ENCODE assay signal across 1 cellular context in genomic region chr1:206066479-206067171, GRCh38.
TF ChIP-seq lines count a peak whose summit lies in the region.

No MANE protein-coding gene starts in this region.

TF ChIP-seq in K562, 482 proteins besides CTCF, POLR2A, EP300 and RAD21 (continued from another document and continues in another):
- TF ChIP-seq TRIM24 (IDR thresholded peaks at IDR 0.05) = peak in 1 of 2 experiments; percentile 78; a peak in 3 of 4 replicates
- no peak for TF ChIP-seq STAT6 (CRISPR knock-in tag; IDR thresholded peaks at IDR 0.05)
- TF ChIP-seq GABPA (tag; conservative IDR thresholded peaks at IDR 0.05; ENCODE audit: low read depth) = 0 out of 2 replicates have a peak, but pooled peaks have one; percentile 16
- TF ChIP-seq, protein P1, sequence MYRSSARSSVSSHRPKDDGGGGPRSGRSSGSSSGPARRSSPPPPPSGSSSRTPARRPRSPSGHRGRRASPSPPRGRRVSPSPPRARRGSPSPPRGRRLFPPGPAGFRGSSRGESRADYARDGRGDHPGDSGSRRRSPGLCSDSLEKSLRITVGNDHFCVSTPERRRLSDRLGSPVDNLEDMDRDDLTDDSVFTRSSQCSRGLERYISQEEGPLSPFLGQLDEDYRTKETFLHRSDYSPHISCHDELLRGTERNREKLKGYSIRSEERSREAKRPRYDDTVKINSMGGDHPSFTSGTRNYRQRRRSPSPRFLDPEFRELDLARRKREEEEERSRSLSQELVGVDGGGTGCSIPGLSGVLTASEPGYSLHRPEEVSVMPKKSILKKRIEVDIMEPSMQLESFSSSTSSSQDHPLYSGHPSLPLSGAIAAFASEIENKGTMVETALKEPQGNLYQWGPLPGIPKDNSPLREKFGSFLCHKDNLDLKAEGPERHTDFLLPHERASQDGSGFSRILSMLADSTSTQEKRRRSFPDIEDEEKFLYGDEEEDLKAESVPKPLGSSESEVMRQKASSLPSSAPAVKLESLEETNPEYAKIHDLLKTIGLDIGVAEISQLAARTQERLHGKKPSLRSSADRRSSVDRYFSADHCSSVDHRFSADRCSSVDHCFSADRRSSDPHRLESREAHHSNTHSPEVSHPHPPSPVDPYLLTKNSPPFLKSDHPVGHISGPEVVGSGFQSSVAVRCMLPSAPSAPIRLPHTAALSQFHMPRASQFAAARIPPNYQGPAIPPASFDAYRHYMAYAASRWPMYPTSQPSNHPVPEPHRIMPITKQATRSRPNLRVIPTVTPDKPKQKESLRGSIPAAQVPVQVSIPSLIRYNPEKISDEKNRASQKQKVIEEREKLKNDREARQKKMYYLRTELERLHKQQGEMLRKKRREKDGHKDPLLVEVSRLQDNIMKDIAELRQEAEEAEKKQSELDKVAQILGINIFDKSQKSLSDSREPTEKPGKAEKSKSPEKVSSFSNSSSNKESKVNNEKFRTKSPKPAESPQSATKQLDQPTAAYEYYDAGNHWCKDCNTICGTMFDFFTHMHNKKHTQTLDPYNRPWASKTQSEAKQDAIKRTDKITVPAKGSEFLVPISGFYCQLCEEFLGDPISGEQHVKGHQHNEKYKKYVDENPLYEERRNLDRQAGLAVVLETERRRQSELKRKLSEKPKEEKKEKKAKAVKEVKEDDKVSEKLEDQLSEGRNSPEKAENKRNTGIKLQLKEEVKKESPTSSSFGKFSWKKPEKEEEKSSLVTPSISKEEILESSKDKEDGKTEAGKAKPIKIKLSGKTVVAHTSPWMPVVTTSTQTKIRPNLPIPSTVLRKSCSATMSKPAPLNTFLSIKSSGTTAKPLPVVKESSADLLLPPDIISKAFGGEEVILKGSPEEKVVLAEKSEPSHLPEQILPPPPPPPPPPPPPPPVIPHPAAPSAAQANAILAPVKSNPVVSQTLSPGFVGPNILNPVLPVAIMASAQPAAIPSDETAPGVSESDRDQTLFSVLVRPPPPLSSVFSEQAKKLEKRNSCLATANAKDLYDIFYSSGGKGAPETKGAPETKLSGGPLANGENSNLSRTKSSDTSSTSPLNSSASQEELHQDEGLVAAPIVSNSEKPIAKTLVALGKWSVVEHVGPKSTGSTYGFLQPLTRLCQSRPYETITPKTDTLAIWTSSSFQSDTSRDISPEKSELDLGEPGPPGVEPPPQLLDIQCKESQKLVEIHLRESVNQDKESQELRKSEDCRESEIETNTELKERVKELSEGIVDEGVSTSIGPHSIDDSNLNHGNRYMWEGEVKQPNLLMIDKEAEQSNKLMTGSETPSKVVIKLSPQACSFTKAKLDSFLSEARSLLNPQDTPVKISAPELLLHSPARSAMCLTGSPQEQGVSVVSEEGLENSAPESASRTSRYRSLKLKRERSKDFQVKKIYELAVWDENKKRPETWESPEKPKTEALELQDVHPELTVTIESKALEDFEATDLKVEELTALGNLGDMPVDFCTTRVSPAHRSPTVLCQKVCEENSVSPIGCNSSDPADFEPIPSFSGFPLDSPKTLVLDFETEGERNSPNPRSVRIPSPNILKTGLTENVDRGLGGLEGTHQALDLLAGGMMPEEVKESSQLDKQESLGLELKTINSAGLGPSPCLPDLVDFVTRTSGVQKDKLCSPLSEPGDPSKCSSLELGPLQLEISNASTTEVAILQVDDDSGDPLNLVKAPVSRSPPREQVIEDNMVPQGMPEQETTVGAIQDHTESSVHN (IDR thresholded peaks at IDR 0.05; ENCODE audit: borderline replicate concordance in 1 of 2, low read depth in 1 of 2) = no peak
- TF ChIP-seq, protein P2, sequence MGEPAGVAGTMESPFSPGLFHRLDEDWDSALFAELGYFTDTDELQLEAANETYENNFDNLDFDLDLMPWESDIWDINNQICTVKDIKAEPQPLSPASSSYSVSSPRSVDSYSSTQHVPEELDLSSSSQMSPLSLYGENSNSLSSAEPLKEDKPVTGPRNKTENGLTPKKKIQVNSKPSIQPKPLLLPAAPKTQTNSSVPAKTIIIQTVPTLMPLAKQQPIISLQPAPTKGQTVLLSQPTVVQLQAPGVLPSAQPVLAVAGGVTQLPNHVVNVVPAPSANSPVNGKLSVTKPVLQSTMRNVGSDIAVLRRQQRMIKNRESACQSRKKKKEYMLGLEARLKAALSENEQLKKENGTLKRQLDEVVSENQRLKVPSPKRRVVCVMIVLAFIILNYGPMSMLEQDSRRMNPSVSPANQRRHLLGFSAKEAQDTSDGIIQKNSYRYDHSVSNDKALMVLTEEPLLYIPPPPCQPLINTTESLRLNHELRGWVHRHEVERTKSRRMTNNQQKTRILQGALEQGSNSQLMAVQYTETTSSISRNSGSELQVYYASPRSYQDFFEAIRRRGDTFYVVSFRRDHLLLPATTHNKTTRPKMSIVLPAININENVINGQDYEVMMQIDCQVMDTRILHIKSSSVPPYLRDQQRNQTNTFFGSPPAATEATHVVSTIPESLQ (CRISPR knock-in tag; IDR thresholded peaks at IDR 0.05) = no peak
- no peak for TF ChIP-seq PRMT5 (CRISPR knock-in tag; IDR thresholded peaks at IDR 0.05)
- TF ChIP-seq ZBTB1 (CRISPR knock-in tag; IDR thresholded peaks at IDR 0.05; ENCODE audit: borderline replicate concordance, low read depth) = no peak
- TF ChIP-seq, protein P3, sequence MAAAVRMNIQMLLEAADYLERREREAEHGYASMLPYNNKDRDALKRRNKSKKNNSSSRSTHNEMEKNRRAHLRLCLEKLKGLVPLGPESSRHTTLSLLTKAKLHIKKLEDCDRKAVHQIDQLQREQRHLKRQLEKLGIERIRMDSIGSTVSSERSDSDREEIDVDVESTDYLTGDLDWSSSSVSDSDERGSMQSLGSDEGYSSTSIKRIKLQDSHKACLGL (CRISPR knock-in tag; IDR thresholded peaks at IDR 0.05; ENCODE audit: borderline replicate concordance, poor library complexity, severe bottlenecking) = no peak
- no peak for TF ChIP-seq BRD4 (IDR thresholded peaks at IDR 0.05)
- TF ChIP-seq TEAD4 (IDR thresholded peaks at IDR 0.05; ENCODE audit: low read length) = peak; percentile 98
- TF ChIP-seq TEAD4 (CRISPR knock-in tag; IDR thresholded peaks at IDR 0.05; ENCODE audit: borderline replicate concordance) = no peak
- no peak for TF ChIP-seq HNRNPH1 (optimal IDR thresholded peaks at IDR 0.05; ENCODE audit: low read depth, low read length)
- TF ChIP-seq USF1 (CRISPR knock-in tag; IDR thresholded peaks at IDR 0.05) = peak; percentile 64
- no peak for TF ChIP-seq CEBPB (tag; IDR thresholded peaks at IDR 0.05)
- TF ChIP-seq RCOR1 (IDR thresholded peaks at IDR 0.05; ENCODE audit: borderline replicate concordance in 1 of 2, low read depth in 2 of 2, low read length in 2 of 2) = peak; percentile 93 to 99
- TF ChIP-seq MLX (CRISPR knock-in tag; conservative IDR thresholded peaks at IDR 0.05) = no peak
- TF ChIP-seq XRCC4 (IDR thresholded peaks at IDR 0.05; ENCODE audit: extremely low read depth, insufficient read depth, insufficient read length) = no peak
- TF ChIP-seq NFXL1 (CRISPR knock-in tag; IDR thresholded peaks at IDR 0.05) = no peak
- TF ChIP-seq BCL6 (CRISPR knock-in tag; IDR thresholded peaks at IDR 0.05) = no peak
- TF ChIP-seq ZNF584 (CRISPR knock-in tag; IDR thresholded peaks at IDR 0.05; ENCODE audit: low read depth) = peak; percentile 54; the same call in 1 of the 2 replicates
- peak in 1 of 2 experiments; percentile 78; a peak in 3 of 4 replicates for TF ChIP-seq TBL1XR1 (IDR thresholded peaks at IDR 0.05; ENCODE audit: low read length in 2 of 2)
- no peak for TF ChIP-seq ZNF165 (CRISPR knock-in tag; IDR thresholded peaks at IDR 0.05; ENCODE audit: borderline replicate concordance)
- TF ChIP-seq ZNF445 (CRISPR knock-in tag; IDR thresholded peaks at IDR 0.05; ENCODE audit: low read depth) = no peak
- no peak for TF ChIP-seq ZNF324 (CRISPR knock-in tag; IDR thresholded peaks at IDR 0.05)
- TF ChIP-seq, protein P4, sequence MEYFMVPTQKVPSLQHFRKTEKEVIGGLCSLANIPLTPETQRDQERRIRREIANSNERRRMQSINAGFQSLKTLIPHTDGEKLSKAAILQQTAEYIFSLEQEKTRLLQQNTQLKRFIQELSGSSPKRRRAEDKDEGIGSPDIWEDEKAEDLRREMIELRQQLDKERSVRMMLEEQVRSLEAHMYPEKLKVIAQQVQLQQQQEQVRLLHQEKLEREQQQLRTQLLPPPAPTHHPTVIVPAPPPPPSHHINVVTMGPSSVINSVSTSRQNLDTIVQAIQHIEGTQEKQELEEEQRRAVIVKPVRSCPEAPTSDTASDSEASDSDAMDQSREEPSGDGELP (CRISPR knock-in tag; IDR thresholded peaks at IDR 0.05; ENCODE audit: borderline replicate concordance) = 0 out of 2 replicates have a peak, but pooled peaks have one; percentile 22
- TF ChIP-seq, protein P5, sequence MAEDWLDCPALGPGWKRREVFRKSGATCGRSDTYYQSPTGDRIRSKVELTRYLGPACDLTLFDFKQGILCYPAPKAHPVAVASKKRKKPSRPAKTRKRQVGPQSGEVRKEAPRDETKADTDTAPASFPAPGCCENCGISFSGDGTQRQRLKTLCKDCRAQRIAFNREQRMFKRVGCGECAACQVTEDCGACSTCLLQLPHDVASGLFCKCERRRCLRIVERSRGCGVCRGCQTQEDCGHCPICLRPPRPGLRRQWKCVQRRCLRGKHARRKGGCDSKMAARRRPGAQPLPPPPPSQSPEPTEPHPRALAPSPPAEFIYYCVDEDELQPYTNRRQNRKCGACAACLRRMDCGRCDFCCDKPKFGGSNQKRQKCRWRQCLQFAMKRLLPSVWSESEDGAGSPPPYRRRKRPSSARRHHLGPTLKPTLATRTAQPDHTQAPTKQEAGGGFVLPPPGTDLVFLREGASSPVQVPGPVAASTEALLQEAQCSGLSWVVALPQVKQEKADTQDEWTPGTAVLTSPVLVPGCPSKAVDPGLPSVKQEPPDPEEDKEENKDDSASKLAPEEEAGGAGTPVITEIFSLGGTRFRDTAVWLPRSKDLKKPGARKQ (CRISPR knock-in tag; IDR thresholded peaks at IDR 0.05) = no peak
- peak; percentile 61 for TF ChIP-seq MEIS2 (IDR thresholded peaks at IDR 0.05; ENCODE audit: partially characterized antibody)
- TF ChIP-seq, protein P6, sequence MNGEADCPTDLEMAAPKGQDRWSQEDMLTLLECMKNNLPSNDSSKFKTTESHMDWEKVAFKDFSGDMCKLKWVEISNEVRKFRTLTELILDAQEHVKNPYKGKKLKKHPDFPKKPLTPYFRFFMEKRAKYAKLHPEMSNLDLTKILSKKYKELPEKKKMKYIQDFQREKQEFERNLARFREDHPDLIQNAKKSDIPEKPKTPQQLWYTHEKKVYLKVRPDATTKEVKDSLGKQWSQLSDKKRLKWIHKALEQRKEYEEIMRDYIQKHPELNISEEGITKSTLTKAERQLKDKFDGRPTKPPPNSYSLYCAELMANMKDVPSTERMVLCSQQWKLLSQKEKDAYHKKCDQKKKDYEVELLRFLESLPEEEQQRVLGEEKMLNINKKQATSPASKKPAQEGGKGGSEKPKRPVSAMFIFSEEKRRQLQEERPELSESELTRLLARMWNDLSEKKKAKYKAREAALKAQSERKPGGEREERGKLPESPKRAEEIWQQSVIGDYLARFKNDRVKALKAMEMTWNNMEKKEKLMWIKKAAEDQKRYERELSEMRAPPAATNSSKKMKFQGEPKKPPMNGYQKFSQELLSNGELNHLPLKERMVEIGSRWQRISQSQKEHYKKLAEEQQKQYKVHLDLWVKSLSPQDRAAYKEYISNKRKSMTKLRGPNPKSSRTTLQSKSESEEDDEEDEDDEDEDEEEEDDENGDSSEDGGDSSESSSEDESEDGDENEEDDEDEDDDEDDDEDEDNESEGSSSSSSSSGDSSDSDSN (IDR thresholded peaks at IDR 0.05; ENCODE audit: borderline replicate concordance in 1 of 2, low read depth in 2 of 2, low read length in 2 of 2) = no peak
- TF ChIP-seq OTX1 (CRISPR knock-in tag; IDR thresholded peaks at IDR 0.05) = no peak
- TF ChIP-seq ZC3H8 (IDR thresholded peaks at IDR 0.05) = no peak
- TF ChIP-seq SMAD4 (CRISPR knock-in tag; conservative IDR thresholded peaks at IDR 0.05) = peak; percentile 89
- TF ChIP-seq ARID1B (IDR thresholded peaks at IDR 0.05) = peak; percentile 90
- no peak for TF ChIP-seq COPS2 (conservative IDR thresholded peaks at IDR 0.05)
- no peak for TF ChIP-seq MYNN (IDR thresholded peaks at IDR 0.05)
- no peak for TF ChIP-seq MYNN (CRISPR knock-in tag; IDR thresholded peaks at IDR 0.05)
- no peak for TF ChIP-seq ZNF655 (CRISPR knock-in tag; IDR thresholded peaks at IDR 0.05)
- no peak for TF ChIP-seq HSF4 (CRISPR knock-in tag; IDR thresholded peaks at IDR 0.05; ENCODE audit: borderline replicate concordance)
- TF ChIP-seq ZNF212 (CRISPR knock-in tag; IDR thresholded peaks at IDR 0.05) = no peak
